Comparison of ENCODE assay signal across 11 cellular contexts in the genomic region with DNA sequence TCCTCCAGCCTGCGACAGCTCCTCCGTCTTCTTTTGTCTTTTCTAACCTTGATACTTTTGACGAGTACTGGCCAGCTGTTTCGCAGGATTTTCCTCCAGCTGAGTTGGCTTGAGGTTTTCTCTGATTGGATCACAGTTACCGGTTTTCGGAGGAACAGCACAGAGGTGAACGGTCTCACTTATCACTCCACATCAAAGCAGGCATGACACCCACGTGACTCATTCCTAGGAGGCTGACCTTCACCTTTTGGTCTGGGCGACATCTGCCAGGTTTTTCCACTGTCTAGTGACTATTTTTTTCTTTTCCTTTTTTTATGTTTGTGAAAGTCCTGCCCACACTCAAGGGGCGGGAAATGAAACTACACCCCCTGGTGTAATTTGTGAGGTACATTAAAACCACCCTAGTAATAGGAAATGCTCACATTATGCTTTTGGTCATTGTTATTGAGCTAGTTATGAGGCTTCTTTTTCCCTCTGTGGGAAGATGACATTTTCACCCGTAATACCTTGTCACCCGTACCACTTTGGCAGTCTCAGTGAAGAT.
DNase-seq lines count a peak whose midpoint lies in the region; ATAC-seq and TF ChIP-seq lines count a peak whose summit lies in the region.
"Had no signal": no experiment of that assay in that cellular context is flagged by ENCODE, and none has a peak within 500 bp of the region (broad histone marks: within the 10 kb centered on the region; RNA-seq: fewer than 3 reads in every experiment).

No MANE protein-coding gene starts in this region.

- H3K23me2 ChIP-seq in H9 (ENCODE audit: insufficient read length, low read depth, low read length, poor library complexity, severe bottlenecking) = no peaks in the 10 kb centered on the region

- H3K4me2 ChIP-seq in H9 (ENCODE audit: insufficient read depth, insufficient read length, low read length) = no peak overlapping the region

- DNase-seq in activated effector memory CD4-positive, alpha-beta T cell treated with anti-CD3 and anti-CD28 coated beads, Interleukin-2, amount 50 U/mL, for 16 hours = peak; percentile 80
- no peak for DNase-seq in activated effector memory CD4-positive, alpha-beta T cell treated with Interleukin-2 at 50 U/mL for 16 hours
- DNase-seq in activated T-helper 2 cell treated with anti-CD3 and anti-CD28 coated beads, Interferon-gamma antibody, Interleukin-2, Interleukin-4, amounts not matched to agents 10 μg/mL and 5 μg/mL and 100 μg/mL, durations not matched to agents 14 hours and 24 hours and 36 hours (ENCODE audit: low spot score) = peak; percentile 27
- peak in 5 of 9 donors; percentile 6 to 66 (median 10) for DNase-seq in naive thymus-derived CD4-positive, alpha-beta T cell
- peak; percentile 51 for DNase-seq in testis
- no peak for DNase-seq in H9
- no peak for DNase-seq in caudate nucleus (lab: John Stamatoyannopoulos, UW)
- DNase-seq in GM03348 (ENCODE audit: low spot score) = no peak
- DNase-seq: left colon, OCI-M1 had no signal

- H3K18ac ChIP-seq in H9 (ENCODE audit: insufficient read length, low read depth, low read length) = no peak overlapping the region

- no peak overlapping the region for H2BK120ac ChIP-seq in H9 (ENCODE audit: low read depth, low read length, poor library complexity, severe bottlenecking)

- no peak overlapping the region for H3K27ac ChIP-seq in naive thymus-derived CD4-positive, alpha-beta T cell (ENCODE audit: low read depth, low read length)
- H3K27ac ChIP-seq in testis (no peak overlapping the region), H9 (ENCODE audit: insufficient read length, low read depth, low read length) (no peak overlapping the region), caudate nucleus (ENCODE audit: low read depth, low read length) (no peak overlapping the region)

- POLR2A ChIA-PET in naive thymus-derived CD4-positive, alpha-beta T cell (lab: Charles Lee) = no interaction called here

- ATAC-seq in naive thymus-derived CD4-positive, alpha-beta T cell = no peak
- ATAC-seq: left colon had no signal

- no peak overlapping the region for H3K4me3 ChIP-seq in naive thymus-derived CD4-positive, alpha-beta T cell (ENCODE audit: low read length)
- H3K4me3 ChIP-seq in testis = no peak overlapping the region

- no peaks in the 10 kb centered on the region for H3K79me2 ChIP-seq in H9 (ENCODE audit: insufficient read depth, low read length)

- peaks cover 44% of the 10 kb centered on the region for H3K4me1 Mint-ChIP-seq in activated T-helper 2 cell treated with anti-CD3 and anti-CD28 coated beads, Interferon-gamma antibody, Interleukin-2, Interleukin-4, amounts not matched to agents 10 μg/mL and 5 μg/mL and 100 μg/mL, durations not matched to agents 14 hours and 24 hours and 36 hours (ENCODE audit: low read depth)
- H3K4me1 Mint-ChIP-seq in naive thymus-derived CD4-positive, alpha-beta T cell = peaks cover 4 to 13% (median 9%) of the 10 kb centered on the region in 7 donors
- H3K4me1 Mint-ChIP-seq in H9 = peaks cover 11 to 27% of the 10 kb centered on the region in 2 experiments
- H3K4me1 Mint-ChIP-seq: central memory CD8-positive, alpha-beta T cell had no signal

- peak overlapping the region; percentile 38 for H3K4me3 Mint-ChIP-seq in activated T-helper 2 cell treated with anti-CD3 and anti-CD28 coated beads, Interferon-gamma antibody, Interleukin-2, Interleukin-4, amounts not matched to agents 10 μg/mL and 5 μg/mL and 100 μg/mL, durations not matched to agents 14 hours and 24 hours and 36 hours (ENCODE audit: low read depth)
- H3K4me3 Mint-ChIP-seq in naive thymus-derived CD4-positive, alpha-beta T cell = peak overlapping the region in 1 of 10 donors; percentile 16
- H3K4me3 Mint-ChIP-seq in H9 = no peak overlapping the region
- H3K4me3 Mint-ChIP-seq: central memory CD8-positive, alpha-beta T cell had no signal

- no peak overlapping the region for H4K91ac ChIP-seq in H9 (ENCODE audit: insufficient read length, low read depth, low read length)

- no peak overlapping the region for H3K14ac ChIP-seq in H9 (ENCODE audit: insufficient read depth, low read length)

- H4K20me1 ChIP-seq in H9 (ENCODE audit: control insufficient read depth, insufficient read depth, insufficient read length) = no peaks in the 10 kb centered on the region

- H3K9me3 ChIP-seq in naive thymus-derived CD4-positive, alpha-beta T cell (ENCODE audit: control insufficient read depth in 2 of 3, low read length in 3 of 3) = no peaks in the 10 kb centered on the region
- H3K9me3 ChIP-seq in testis (no peaks in the 10 kb centered on the region), H9 (ENCODE audit: control insufficient read depth, low read depth, low read length) (no peaks in the 10 kb centered on the region)

- no peak overlapping the region for H3K56ac ChIP-seq in H9 (ENCODE audit: insufficient read length, low read depth, low read length)

- no peak overlapping the region for H2BK12ac ChIP-seq in H9 (ENCODE audit: insufficient read length, low read depth, low read length)

- no peak overlapping the region for H2AFZ ChIP-seq in H9 (ENCODE audit: low read length)

- H3K27me3 Mint-ChIP-seq in activated T-helper 2 cell treated with anti-CD3 and anti-CD28 coated beads, Interferon-gamma antibody, Interleukin-2, Interleukin-4, amounts not matched to agents 10 μg/mL and 5 μg/mL and 100 μg/mL, durations not matched to agents 14 hours and 24 hours and 36 hours (ENCODE audit: low read depth) = no peaks in the 10 kb centered on the region
- H3K27me3 Mint-ChIP-seq in naive thymus-derived CD4-positive, alpha-beta T cell = peaks cover 0 to 18% (median 8%) of the 10 kb centered on the region in 5 donors
- peaks cover 10% of the 10 kb centered on the region for H3K27me3 Mint-ChIP-seq in H9 (ENCODE audit: low read depth)

- no peak overlapping the region for H2AK5ac ChIP-seq in H9 (ENCODE audit: insufficient read length, low read length)

- no peaks in the 10 kb centered on the region for H3K27me3 ChIP-seq in naive thymus-derived CD4-positive, alpha-beta T cell (ENCODE audit: control insufficient read depth in 2 of 2, insufficient read depth in 2 of 2, low read length in 2 of 2)
- H3K27me3 ChIP-seq in testis (no peaks in the 10 kb centered on the region), H9 (ENCODE audit: insufficient read depth, low read length) (no peaks in the 10 kb centered on the region)

- H3K4me1 ChIP-seq in naive thymus-derived CD4-positive, alpha-beta T cell (ENCODE audit: control insufficient read depth in 2 of 2, insufficient read depth in 2 of 2, low read length in 2 of 2) = no peaks in the 10 kb centered on the region
- H3K4me1 ChIP-seq in testis (peaks cover 6% of the 10 kb centered on the region), H9 (ENCODE audit: insufficient read depth, low read length) (peaks cover 2% of the 10 kb centered on the region)

- H3K27ac Mint-ChIP-seq in activated T-helper 2 cell treated with anti-CD3 and anti-CD28 coated beads, Interferon-gamma antibody, Interleukin-2, Interleukin-4, amounts not matched to agents 10 μg/mL and 5 μg/mL and 100 μg/mL, durations not matched to agents 14 hours and 24 hours and 36 hours = peak overlapping the region; percentile 83
- no peak overlapping the region for H3K27ac Mint-ChIP-seq in naive thymus-derived CD4-positive, alpha-beta T cell
- H3K27ac Mint-ChIP-seq in H9 = no peak overlapping the region

- no peaks in the 10 kb centered on the region for H3K9me3 Mint-ChIP-seq in activated T-helper 2 cell treated with anti-CD3 and anti-CD28 coated beads, Interferon-gamma antibody, Interleukin-2, Interleukin-4, amounts not matched to agents 10 μg/mL and 5 μg/mL and 100 μg/mL, durations not matched to agents 14 hours and 24 hours and 36 hours
- no peaks in the 10 kb centered on the region for H3K9me3 Mint-ChIP-seq in naive thymus-derived CD4-positive, alpha-beta T cell
- no peaks in the 10 kb centered on the region; a peak in 2 of 5 replicates for H3K9me3 Mint-ChIP-seq in H9
- H3K9me3 Mint-ChIP-seq: central memory CD8-positive, alpha-beta T cell had no signal

- TF ChIP-seq CTCF in testis (IDR thresholded peaks at IDR 0.05) = peak; percentile 9 to 42 (median 19)
- no peak; the same call in 2 of the 3 replicates for TF ChIP-seq CTCF in H9 (conservative IDR thresholded peaks at IDR 0.05)

- H2BK5ac ChIP-seq in H9 (ENCODE audit: insufficient read length, low read length) = no peak overlapping the region

- intact Hi-C loops in activated T-helper 2 cell treated with anti-CD3 and anti-CD28 coated beads, Interferon-gamma antibody, Interleukin-2, Interleukin-4, amounts not matched to agents 10 μg/mL and 5 μg/mL and 100 μg/mL, durations not matched to agents 14 hours and 24 hours and 36 hours (cut with micrococcal nuclease) = loop anchor here (1.0 to 5.0 kb wide), 6 partner anchors 28 to 320 kb away; no protein-coding TSS in a partner anchor
- intact Hi-C loops in naive thymus-derived CD4-positive, alpha-beta T cell (cut with micrococcal nuclease) = loop anchor here (1.0 kb wide), 3 partner anchors 178 to 326 kb away; no protein-coding TSS in a partner anchor
- intact Hi-C loops in testis (cut with DNase I; ENCODE audit: low total_unique reads) = no loop called here

- H4K5ac ChIP-seq in H9 (ENCODE audit: insufficient read length, low read depth, low read length) = no peak overlapping the region

- no peak for TF ChIP-seq POLR2A in testis (IDR thresholded peaks at IDR 0.05)

- H2BK20ac ChIP-seq in H9 (ENCODE audit: low read depth, low read length, poor library complexity, severe bottlenecking) = no peak overlapping the region

- no peak overlapping the region for H3K23ac ChIP-seq in H9 (ENCODE audit: insufficient read length, low read depth, low read length)

- CTCF ChIA-PET in naive thymus-derived CD4-positive, alpha-beta T cell (lab: Charles Lee) = interaction anchor here (1.4 to 2.1 kb wide), 2 partner anchors 321 to 322 kb away, joined by 6 to 10 read pairs; no protein-coding TSS in a partner anchor

- H3K9ac ChIP-seq in H9 (ENCODE audit: extremely low read depth, insufficient read length, low read length) = no peak overlapping the region

- no peaks in the 10 kb centered on the region for H3K36me3 Mint-ChIP-seq in activated T-helper 2 cell treated with anti-CD3 and anti-CD28 coated beads, Interferon-gamma antibody, Interleukin-2, Interleukin-4, amounts not matched to agents 10 μg/mL and 5 μg/mL and 100 μg/mL, durations not matched to agents 14 hours and 24 hours and 36 hours (ENCODE audit: low read depth)
- H3K36me3 Mint-ChIP-seq in naive thymus-derived CD4-positive, alpha-beta T cell = no peaks in the 10 kb centered on the region
- no peaks in the 10 kb centered on the region for H3K36me3 Mint-ChIP-seq in H9 (ENCODE audit: insufficient read depth in 1 of 3, low read depth in 3 of 3)

- WGBS in testis, 2 donors = 40 to 55% methylated on average over 12 of the region's 12 CpGs
- WGBS in H9 (ENCODE audit: extremely low coverage, insufficient read length, low lambda C conversion rate) = no CpG with 5 or more reads among the region's 12 CpGs

- no peaks in the 10 kb centered on the region for H3K36me3 ChIP-seq in naive thymus-derived CD4-positive, alpha-beta T cell (ENCODE audit: control insufficient read depth in 2 of 3, insufficient read depth in 3 of 3, low read length in 3 of 3)
- H3K36me3 ChIP-seq in testis (ENCODE audit: low read depth, missing control alignments) = no peaks in the 10 kb centered on the region

- no peak overlapping the region for H3T11ph ChIP-seq in H9 (ENCODE audit: low read length)

- no peak overlapping the region for H3K4ac ChIP-seq in H9 (ENCODE audit: low read depth, low read length)

- H3K79me1 ChIP-seq in H9 (ENCODE audit: insufficient read depth, low read depth, low read length, poor library complexity, severe bottlenecking) = no peaks in the 10 kb centered on the region

- no peak overlapping the region for H4K8ac ChIP-seq in H9 (replicated peaks; ENCODE audit: insufficient read length, low read depth, low read length)

- H2BK15ac ChIP-seq in H9 (ENCODE audit: low read depth, low read length) = no peak overlapping the region

Comparison
In these comparisons a context has a peak if more than half of its experiments do, and no peak if none do; other contexts are left out.
1. DNase-seq: peak in activated effector memory CD4-positive, alpha-beta T cell treated with anti-CD3 and anti-CD28 coated beads, Interleukin-2, amount 50 U/mL, for 16 hours (single experiment), activated T-helper 2 cell treated with anti-CD3 and anti-CD28 coated beads, Interferon-gamma antibody, Interleukin-2, Interleukin-4, amounts not matched to agents 10 μg/mL and 5 μg/mL and 100 μg/mL, durations not matched to agents 14 hours and 24 hours and 36 hours (single experiment), naive thymus-derived CD4-positive, alpha-beta T cell (5 of 9) and testis (single experiment); none in activated effector memory CD4-positive, alpha-beta T cell treated with Interleukin-2 at 50 U/mL for 16 hours (single experiment), H9 (single experiment), caudate nucleus (0 of 61) and GM03348 (single experiment).